10 cellular contexts compared by ENCODE assay signal in genomic region chr16:9077001-9077809, GRCh38.
DNase-seq lines count a peak whose midpoint lies in the region; ATAC-seq and TF ChIP-seq lines count a peak whose summit lies in the region.
"Had no signal": no experiment of that assay in that cellular context is flagged by ENCODE, and none has a peak within 500 bp of the region (broad histone marks: within the 10 kb centered on the region; RNA-seq: fewer than 3 reads in every experiment).

No MANE protein-coding gene starts in this region.

- ATAC-seq in stimulated activated memory B cell treated with anti-CD40 and anti-IgM and Interleukin-4, amounts not matched to agents 10 μg/mL and 1 μg/mL and 100 μg/mL, for 72 hours, result peak; percentile 65
- no peak for ATAC-seq in GM18519 (IDR thresholded peaks at IDR 0.05; ENCODE audit: low FRiP score, unreplicated experiment)

- H3K27me3 Mint-ChIP-seq in activated naive CD4-positive, alpha-beta T cell treated with anti-CD3 and anti-CD28 coated beads, Interleukin-2, amount 50 U/mL, for 24 hours, result no peaks in the 10 kb centered on the region
- H3K27me3 Mint-ChIP-seq in stimulated activated memory B cell treated with anti-CD40 and anti-IgM and Interleukin-4, amounts not matched to agents 10 μg/mL and 1 μg/mL and 100 μg/mL, for 72 hours, result no peaks in the 10 kb centered on the region

- peaks cover 6% of the 10 kb centered on the region for H3K9me3 Mint-ChIP-seq in activated naive CD4-positive, alpha-beta T cell treated with anti-CD3 and anti-CD28 coated beads, Interleukin-2, amount 50 U/mL, for 24 hours
- peaks cover 4% of the 10 kb centered on the region for H3K9me3 Mint-ChIP-seq in stimulated activated memory B cell treated with anti-CD40 and anti-IgM and Interleukin-4, amounts not matched to agents 10 μg/mL and 1 μg/mL and 100 μg/mL, for 72 hours

- DNase-seq in activated naive CD4-positive, alpha-beta T cell treated with anti-CD3 and anti-CD28 coated beads, Interleukin-2, amount 50 U/mL, for 16 hours, result no peak
- DNase-seq in RPMI8226, result peak; percentile 47
- peak; percentile 88 for DNase-seq in epithelial cell of esophagus (ENCODE audit: low read depth)
- no peak for DNase-seq in T-helper 9 cell
- no peak for DNase-seq in NCI-H2081 treated with DMSO at 0.1 percent for 48 hours (lab: John Stamatoyannopoulos, UW)
- DNase-seq: DMS 273 treated with DMSO at 0.1 percent for 48 hours, NCI-H1436 had no signal

- H3K4me3 ChIP-seq in epithelial cell of esophagus (ENCODE audit: low read length), result no peak overlapping the region

- peaks cover 40% of the 10 kb centered on the region for H3K4me1 Mint-ChIP-seq in activated naive CD4-positive, alpha-beta T cell treated with anti-CD3 and anti-CD28 coated beads, Interleukin-2, amount 50 U/mL, for 24 hours
- H3K4me1 Mint-ChIP-seq in stimulated activated memory B cell treated with anti-CD40 and anti-IgM and Interleukin-4, amounts not matched to agents 10 μg/mL and 1 μg/mL and 100 μg/mL, for 72 hours, result peaks cover 32% of the 10 kb centered on the region

- peak overlapping the region; percentile 73 for H3K4me3 Mint-ChIP-seq in activated naive CD4-positive, alpha-beta T cell treated with anti-CD3 and anti-CD28 coated beads, Interleukin-2, amount 50 U/mL, for 24 hours
- H3K4me3 Mint-ChIP-seq in stimulated activated memory B cell treated with anti-CD40 and anti-IgM and Interleukin-4, amounts not matched to agents 10 μg/mL and 1 μg/mL and 100 μg/mL, for 72 hours, result peak overlapping the region; percentile 4

- H3K27ac Mint-ChIP-seq in activated naive CD4-positive, alpha-beta T cell treated with anti-CD3 and anti-CD28 coated beads, Interleukin-2, amount 50 U/mL, for 24 hours, result peak overlapping the region; percentile 97
- H3K27ac Mint-ChIP-seq in stimulated activated memory B cell treated with anti-CD40 and anti-IgM and Interleukin-4, amounts not matched to agents 10 μg/mL and 1 μg/mL and 100 μg/mL, for 72 hours, result peak overlapping the region; percentile 82

- TF ChIP-seq CTCF in epithelial cell of esophagus (IDR thresholded peaks at IDR 0.05; ENCODE audit: insufficient read depth, low read depth, low read length, missing control alignments), result no peak

- peaks cover 13% of the 10 kb centered on the region for H3K36me3 Mint-ChIP-seq in activated naive CD4-positive, alpha-beta T cell treated with anti-CD3 and anti-CD28 coated beads, Interleukin-2, amount 50 U/mL, for 24 hours
- H3K36me3 Mint-ChIP-seq in stimulated activated memory B cell treated with anti-CD40 and anti-IgM and Interleukin-4, amounts not matched to agents 10 μg/mL and 1 μg/mL and 100 μg/mL, for 72 hours, result no peaks in the 10 kb centered on the region

Comparison
In these comparisons a context has a peak if more than half of its experiments do, and no peak if none do; other contexts are left out.
1. DNase-seq: peak in RPMI8226 (single experiment) and epithelial cell of esophagus (single experiment); none in activated naive CD4-positive, alpha-beta T cell treated with anti-CD3 and anti-CD28 coated beads, Interleukin-2, amount 50 U/mL, for 16 hours (single experiment), T-helper 9 cell (single experiment) and NCI-H2081 treated with DMSO at 0.1 percent for 48 hours (single experiment).